Comparison of ENCODE assay signal across 8 cellular contexts in genomic region chr12:7016958-7017571, GRCh38. TPM values are rescaled to one million over a fixed set of nuclear protein-coding genes. Genes with fewer than 3 reads are reported as not detected.
DNase-seq lines count a peak whose midpoint lies in the region; TF ChIP-seq lines count a peak whose summit lies in the region.

No MANE protein-coding gene starts in this region.

- no peaks in the 10 kb centered on the region for H4K20me1 ChIP-seq in GM23248 (ENCODE audit: insufficient read depth)

- H3K9me2 ChIP-seq in GM23248 (ENCODE audit: insufficient read depth): no peaks in the 10 kb centered on the region

- no peak for TF ChIP-seq POLR2A in erythroblast (IDR thresholded peaks at IDR 0.05; ENCODE audit: low read length)

- no peak overlapping the region for H3K9ac ChIP-seq in GM23248
- H3K9ac ChIP-seq in SK-N-MC (ENCODE audit: insufficient read length): peak overlapping the region; percentile 84

- 72 to 77% methylated on average over 6 of the region's 6 CpGs for WGBS in GM23248 (ENCODE audit: low coverage in 1 of 2, low lambda C conversion rate in 2 of 2, missing lambda C conversion rate in 2 of 2), 2 experiments

- no peak overlapping the region for H3K27ac ChIP-seq in GM23248
- H3K27ac ChIP-seq in SK-N-MC: no peak overlapping the region

- H3K36me3 ChIP-seq in GM23248 (ENCODE audit: low read depth): no peaks in the 10 kb centered on the region
- H3K36me3 ChIP-seq in SK-N-MC (ENCODE audit: insufficient read depth, low read length): peaks cover 8% of the 10 kb centered on the region; the same call in 1 of the 2 replicates

- H3K4me2 ChIP-seq in GM23248 (ENCODE audit: unreplicated experiment): peak overlapping the region; percentile 96

- no peaks in the 10 kb centered on the region; the same call in none of the 2 replicates for H3F3A ChIP-seq in GM23248 (ENCODE audit: insufficient read depth)

- DNase-seq in GM23248 (no peak), SK-N-MC (ENCODE audit: low read depth, low spot score) (no peak), erythroblast (lab: John Stamatoyannopoulos, UW) (peak; percentile 83 to 92), retinal pigment epithelial cell (ENCODE audit: low read depth) (no peak), NCI-H748 treated with DMSO at 0.1 percent for 48 hours (lab: John Stamatoyannopoulos, UW) (no peak), ecto neural progenitor cell (ENCODE audit: low spot score) (no peak), SKM-1 (lab: John Stamatoyannopoulos, UW; ENCODE audit: unreplicated experiment) (no peak), C1 segment of cervical spinal cord (lab: John Stamatoyannopoulos, UW) (no peak)

- H3K4me3 ChIP-seq in GM23248 (peak overlapping the region; percentile 91), SK-N-MC (peak overlapping the region; percentile 99), retinal pigment epithelial cell (ENCODE audit: low read length) (peak overlapping the region; percentile 88)

- in situ Hi-C loops in GM23248 (cut with MboI): no loop called here

- no peak for TF ChIP-seq CTCF in retinal pigment epithelial cell (conservative IDR thresholded peaks at IDR 0.05; ENCODE audit: low read depth, low read length)

- no peaks in the 10 kb centered on the region for H3K27me3 ChIP-seq in GM23248 (replicated peaks; ENCODE audit: insufficient read depth)

- H3K9me3 ChIP-seq in GM23248 (ENCODE audit: low read depth) (no peaks in the 10 kb centered on the region), SK-N-MC (ENCODE audit: low read depth, low read length) (no peaks in the 10 kb centered on the region)

- H3K79me2 ChIP-seq in GM23248 (ENCODE audit: insufficient read depth): no peaks in the 10 kb centered on the region

- peaks cover 10% of the 10 kb centered on the region; the same call in 1 of the 2 replicates for H3K4me1 ChIP-seq in GM23248 (ENCODE audit: insufficient read depth)

- 0 out of 2 replicates have a peak overlapping the region, but pooled peaks have one; percentile 90 for H2AFZ ChIP-seq in GM23248

RNA-seq across cellular contexts. Expression of gene LPCAT3, which starts 1.2 kb away (rescaled TPM):
- total RNA-seq in GM23248 (2014; rRNA removed; shearing (Covaris generic)): 7.7 and 11.8 TPM in 2 replicates
- polyA plus RNA-seq in GM23248 (2016; fragmentation: Nextera tagmentation; extraction: Ambion mirVana): 19.7 and 20.4 TPM in 2 replicates

RNA-seq across cellular contexts. Expression of gene C1S, which starts 43.5 kb away (rescaled TPM):
- 174 and 200 TPM in 2 replicates for total RNA-seq in GM23248 (2014; rRNA removed; shearing (Covaris generic))
- polyA plus RNA-seq in GM23248 (2016; fragmentation: Nextera tagmentation; extraction: Ambion mirVana): 195 and 198 TPM in 2 replicates

RNA-seq across cellular contexts. Expression of gene EMG1, which starts 46.4 kb away (rescaled TPM):
- total RNA-seq in GM23248 (2014; rRNA removed; shearing (Covaris generic)): 25.9 and 39.2 TPM in 2 replicates
- polyA plus RNA-seq in GM23248 (2016; fragmentation: Nextera tagmentation; extraction: Ambion mirVana): 68.6 and 72.1 TPM in 2 replicates

RNA-seq across cellular contexts. Expression of gene PHB2, which starts 46.6 kb away (rescaled TPM):
- 212 and 221 TPM in 2 replicates for total RNA-seq in GM23248 (2014; rRNA removed; shearing (Covaris generic))
- 130 and 137 TPM in 2 replicates for polyA plus RNA-seq in GM23248 (2016; fragmentation: Nextera tagmentation; extraction: Ambion mirVana)

Comparison
In these comparisons a context has a peak if more than half of its experiments do, and no peak if none do; other contexts are left out.
1. DNase-seq: peak in erythroblast (2 of 2); none in GM23248 (single experiment), SK-N-MC (single experiment), retinal pigment epithelial cell (single experiment), NCI-H748 treated with DMSO at 0.1 percent for 48 hours (single experiment), ecto neural progenitor cell (single experiment), SKM-1 (single experiment) and C1 segment of cervical spinal cord (0 of 14).
2. Peak in every context shown above with its lines, with median percentiles within 50 percentile points of each other: H3K4me3 ChIP-seq.